Comparison of ENCODE assay signal across 12 cellular contexts in genomic region chr6:143396497-143397228, GRCh38. TPM values are rescaled to one million over a fixed set of nuclear protein-coding genes. Genes with fewer than 3 reads are reported as not detected.
DNase-seq lines count a peak whose midpoint lies in the region; ATAC-seq, FAIRE-seq and TF ChIP-seq lines count a peak whose summit lies in the region.
"Had no signal": no experiment of that assay in that cellular context is flagged by ENCODE, and none has a peak within 500 bp of the region (broad histone marks: within the 10 kb centered on the region; RNA-seq: fewer than 3 reads in every experiment).

No MANE protein-coding gene starts in this region.

- RAD21 ChIA-PET in HCT116 (lab: Charles Lee; ENCODE audit: low non-redundant PET in 1 of 2, low total read pairs in 2 of 2, uncharacterized antibody in 2 of 2, unreplicated experiment in 2 of 2): no interaction called here

- peaks cover 2% of the 10 kb centered on the region for H3K36me3 Mint-ChIP-seq in astrocyte (ENCODE audit: low read depth, unreplicated experiment)

- FAIRE-seq in astrocyte (lab: Jason Lieb, UNC): no peak

- peaks cover 11 to 15% of the 10 kb centered on the region in 2 experiments for H3K4me1 ChIP-seq in HCT116 (ENCODE audit: control insufficient read depth in 1 of 2, insufficient read depth in 2 of 2, low read length in 2 of 2)
- H3K4me1 ChIP-seq in astrocyte (ENCODE audit: insufficient read depth, low read length): peaks cover 30% of the 10 kb centered on the region
- peaks cover 37% of the 10 kb centered on the region for H3K4me1 ChIP-seq in skeletal muscle satellite cell (ENCODE audit: control insufficient read depth, insufficient read depth, low read length)

- no peak for TF ChIP-seq RAD21 in HCT116 (IDR thresholded peaks at IDR 0.05; ENCODE audit: low read depth)

- no peaks in the 10 kb centered on the region for H3K79me2 ChIP-seq in HCT116 (ENCODE audit: insufficient read depth, low read length)
- H3K79me2 ChIP-seq in astrocyte (ENCODE audit: insufficient read depth, low read length): no peaks in the 10 kb centered on the region

- TF ChIP-seq POLR2A in HCT116 (IDR thresholded peaks at IDR 0.05; ENCODE audit: borderline replicate concordance, extremely low read depth, insufficient read depth, insufficient read length): no peak

- H3K27ac ChIP-seq in HCT116 (ENCODE audit: low read depth, low read length): no peak overlapping the region
- peak overlapping the region; percentile 94 for H3K27ac ChIP-seq in astrocyte (ENCODE audit: low read depth, low read length)

- H4K20me1 ChIP-seq in HCT116 (ENCODE audit: insufficient read depth): no peaks in the 10 kb centered on the region
- H4K20me1 ChIP-seq in astrocyte (ENCODE audit: insufficient read depth, low read length): no peaks in the 10 kb centered on the region

- CTCF ChIA-PET in HCT116 (lab: Charles Lee): no interaction called here

- no peaks in the 10 kb centered on the region for H3K27me3 ChIP-seq in HCT116 (ENCODE audit: insufficient read depth, low read length)
- no peaks in the 10 kb centered on the region for H3K27me3 ChIP-seq in astrocyte (ENCODE audit: insufficient read depth, low read length)
- H3K27me3 ChIP-seq in skeletal muscle satellite cell (ENCODE audit: control insufficient read depth, insufficient read depth, low read length): no peaks in the 10 kb centered on the region

- DNase-seq in HCT116 (ENCODE audit: low read depth, low spot score) (no peak), astrocyte (ENCODE audit: low read depth) (peak; percentile 44), left colon (no peak), NCI-H2107 (lab: John Stamatoyannopoulos, UW) (no peak), SW 1271 (lab: John Stamatoyannopoulos, UW) (no peak), hippocampal formation (lab: John Stamatoyannopoulos, UW) (no peak)
- DNase-seq: NCI-H2029, retina had no signal

- ATAC-seq in HCT116 (no peak; the same call in 1 of the 2 replicates), left colon (peak; percentile 33), HG02970 (IDR thresholded peaks at IDR 0.05; ENCODE audit: low FRiP score, unreplicated experiment) (no peak)
- ATAC-seq: activated CD4-positive, CD25-positive, alpha-beta regulatory T cell treated with anti-CD3 and anti-CD28 coated beads, Interleukin-2, amount 50 U/mL, for 24 hours had no signal

- H3K4me3 Mint-ChIP-seq in astrocyte (ENCODE audit: unreplicated experiment): no peak overlapping the region
- H3K4me3 Mint-ChIP-seq: CD4-positive, alpha-beta T cell had no signal

- H3K9me2 ChIP-seq in HCT116 (ENCODE audit: insufficient read depth): no peaks in the 10 kb centered on the region

- POLR2A ChIA-PET in HCT116 (lab: Charles Lee): no interaction called here

- H3K4me2 ChIP-seq in HCT116 (ENCODE audit: low read length) (peak overlapping the region; percentile 32), astrocyte (ENCODE audit: low read length) (peak overlapping the region; percentile 65), skeletal muscle satellite cell (ENCODE audit: low read length) (peak overlapping the region; percentile 41)

- no peaks in the 10 kb centered on the region for H3K27me3 Mint-ChIP-seq in astrocyte (ENCODE audit: low read depth, unreplicated experiment)
- H3K27me3 Mint-ChIP-seq: CD4-positive, alpha-beta T cell had no signal

- peaks cover 33% of the 10 kb centered on the region for H3K4me1 Mint-ChIP-seq in astrocyte (ENCODE audit: low read depth, unreplicated experiment)

- no peak for TF ChIP-seq CTCF in HCT116 (IDR thresholded peaks at IDR 0.05 in 2 of 3, conservative IDR thresholded peaks at IDR 0.05 in 1 of 3; ENCODE audit: borderline replicate concordance in 1 of 3, insufficient read depth in 1 of 3, low read depth in 2 of 3, low read length in 2 of 3)
- TF ChIP-seq CTCF in astrocyte (IDR thresholded peaks at IDR 0.05; ENCODE audit: insufficient read depth, low read depth, low read length): no peak

- intact Hi-C loops in HCT116 (cut with micrococcal nuclease): no loop called here
- intact Hi-C loops in left colon (cut with DNase I, micrococcal nuclease): no loop called here

- H3K9ac ChIP-seq in HCT116 (ENCODE audit: low read length) (no peak overlapping the region), astrocyte (ENCODE audit: low read length) (peak overlapping the region; percentile 70), skeletal muscle satellite cell (ENCODE audit: low read depth, low read length) (peak overlapping the region; percentile 17)

- H3K4me3 ChIP-seq in HCT116 (replicated peaks in 1 of 2; ENCODE audit: low read depth in 1 of 2, low read length in 2 of 2) (no peak overlapping the region), astrocyte (ENCODE audit: insufficient read depth, low read depth, low read length) (peak overlapping the region; percentile 4), skeletal muscle satellite cell (ENCODE audit: low read length) (no peak overlapping the region)

- no peaks in the 10 kb centered on the region for H3K36me3 ChIP-seq in HCT116 (ENCODE audit: control insufficient read depth in 1 of 2, insufficient read depth in 2 of 2, low read length in 2 of 2)
- no peaks in the 10 kb centered on the region for H3K36me3 ChIP-seq in astrocyte (ENCODE audit: insufficient read depth, low read length)
- H3K36me3 ChIP-seq in skeletal muscle satellite cell (ENCODE audit: insufficient read depth, low read length): no peaks in the 10 kb centered on the region

- H3K27ac Mint-ChIP-seq in astrocyte (ENCODE audit: unreplicated experiment): peak overlapping the region; percentile 79
- H3K27ac Mint-ChIP-seq: CD4-positive, alpha-beta T cell had no signal

- H2AFZ ChIP-seq in HCT116 (ENCODE audit: low read depth, low read length, poor library complexity, severe bottlenecking) (no peak overlapping the region), astrocyte (ENCODE audit: low read depth, low read length) (no peak overlapping the region)

- BruUV-seq in HCT116 (replicated peaks; lab: Mats Ljungman, UMichigan): no TSS peak

- no peaks in the 10 kb centered on the region for H3K9me3 Mint-ChIP-seq in astrocyte (ENCODE audit: unreplicated experiment)
- H3K9me3 Mint-ChIP-seq: CD4-positive, alpha-beta T cell had no signal

- H3K9me3 ChIP-seq in HCT116 (ENCODE audit: control insufficient read depth in 1 of 2, insufficient read depth in 1 of 2, low read depth in 1 of 2, low read length in 2 of 2) (no peaks in the 10 kb centered on the region), astrocyte (ENCODE audit: insufficient read depth, low read depth, low read length) (no peaks in the 10 kb centered on the region), skeletal muscle satellite cell (replicated peaks; ENCODE audit: low read length) (no peaks in the 10 kb centered on the region)

TF ChIP-seq in HCT116, 20 proteins besides CTCF, POLR2A, EP300 and RAD21:
- no peak for TF ChIP-seq TCF7L2 (IDR thresholded peaks at IDR 0.05; ENCODE audit: borderline replicate concordance, extremely low read depth, insufficient read depth, insufficient read length)
- no peak for TF ChIP-seq CBX3 (IDR thresholded peaks at IDR 0.05; ENCODE audit: low read depth)
- TF ChIP-seq POLR2AphosphoS5 (IDR thresholded peaks at IDR 0.05; ENCODE audit: low read depth, low read length): no peak
- no peak for TF ChIP-seq ELF1 (IDR thresholded peaks at IDR 0.05; ENCODE audit: borderline replicate concordance, low read depth)
- no peak for TF ChIP-seq EZH2 (IDR thresholded peaks at IDR 0.05)
- TF ChIP-seq SIN3A (IDR thresholded peaks at IDR 0.05; ENCODE audit: low read depth): no peak
- TF ChIP-seq ZFX (IDR thresholded peaks at IDR 0.05): no peak
- TF ChIP-seq ZBTB33 (IDR thresholded peaks at IDR 0.05; ENCODE audit: extremely low read depth, insufficient replicate concordance, low read length): no peak
- TF ChIP-seq ZNF274 (IDR thresholded peaks at IDR 0.05; ENCODE audit: low read depth, low read length): no peak
- no peak for TF ChIP-seq YY1 (IDR thresholded peaks at IDR 0.05; ENCODE audit: extremely low read depth, insufficient replicate concordance, low read depth, low read length)

RNA-seq across cellular contexts. Expression of gene ADAT2, which starts 53.8 kb away (rescaled TPM):
- total RNA-seq in HCT116 (2021; ENCODE audit: unreplicated experiment) (18.4 TPM), astrocyte (6.2 and 8.1 TPM in 2 replicates), left colon (10 to 100 TPM in 1 of 2 donors, 1 to 10 TPM in 1; 6.7 to 11.6 TPM)
- 6.6 and 7.2 TPM in 2 replicates for polyA plus RNA-seq in HCT116 (2012)
- 9.8 and 10.4 TPM in 2 replicates for total RNA-seq in skeletal muscle satellite cell (2012; rRNA removed)

RNA-seq across cellular contexts. Expression of gene PEX3, which starts 53.9 kb away (rescaled TPM):
- 12.9 TPM for total RNA-seq in HCT116 (2021; ENCODE audit: unreplicated experiment)
- 7.2 and 8.2 TPM in 2 replicates for polyA plus RNA-seq in HCT116 (2012)
- total RNA-seq in astrocyte: 14.2 and 20.8 TPM in 2 replicates
- total RNA-seq in left colon: 10 to 100 TPM; 10.4 to 11.2 TPM
- 18.0 and 24.9 TPM in 2 replicates for total RNA-seq in skeletal muscle satellite cell (2012; rRNA removed)
